In the genomic region with DNA sequence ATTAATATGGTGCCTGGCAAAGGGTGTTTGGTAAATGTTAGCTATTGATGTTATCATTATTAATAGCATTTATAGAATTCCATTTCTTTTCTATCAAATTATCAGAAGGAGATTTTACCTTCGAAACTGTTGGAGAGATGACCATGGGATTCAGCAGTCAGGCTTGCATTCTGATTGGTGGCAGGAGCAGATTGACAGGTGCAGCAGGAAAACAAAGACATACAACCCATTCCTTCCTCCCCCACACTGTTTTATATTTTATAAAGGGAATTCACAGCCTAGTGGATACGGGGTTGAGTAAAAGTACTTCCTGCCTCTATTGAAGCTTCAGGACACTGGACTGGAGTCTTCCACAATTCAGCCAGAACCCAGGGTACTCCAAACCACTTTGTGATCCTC, we compare ENCODE assay signal across 24 cellular contexts. TPM values are rescaled to one million over a fixed set of nuclear protein-coding genes. Genes with fewer than 3 reads are reported as not detected.
DNase-seq lines count a peak whose midpoint lies in the region; ATAC-seq and TF ChIP-seq lines count a peak whose summit lies in the region.
"Had no signal": no experiment of that assay in that cellular context is flagged by ENCODE, and none has a peak within 500 bp of the region (broad histone marks: within the 10 kb centered on the region; RNA-seq: fewer than 3 reads in every experiment).

No MANE protein-coding gene starts in this region.

- no peak for ATAC-seq in activated CD4-positive, alpha-beta T cell treated with anti-CD3 and anti-CD28 coated beads for 36 hours
- ATAC-seq in HG03280 (IDR thresholded peaks at IDR 0.05; ENCODE audit: unreplicated experiment) (no peak), GM18519 (IDR thresholded peaks at IDR 0.05; ENCODE audit: low FRiP score, unreplicated experiment) (no peak)
- ATAC-seq: activated naive CD8-positive, alpha-beta T cell treated with anti-CD3 and anti-CD28 coated beads, Interleukin-2, amount 50 U/mL, for 24 hours; lower lobe of right lung had no signal

- peak overlapping the region in 1 of 2 experiments; percentile 48 for H2BK12ac ChIP-seq in mesenchymal stem cell (ENCODE audit: low read length in 2 of 2)

- H3K4me1 Mint-ChIP-seq in activated CD4-positive, alpha-beta T cell treated with anti-CD3 and anti-CD28 coated beads, Interleukin-2, amount 10 ng/mL, durations not matched to agents 24 days and 14 days: peaks cover 6% of the 10 kb centered on the region
- peaks cover 8% of the 10 kb centered on the region for H3K4me1 Mint-ChIP-seq in activated CD4-positive, alpha-beta T cell treated with anti-CD3 and anti-CD28 coated beads for 36 hours
- H3K4me1 Mint-ChIP-seq: naive B cell had no signal

- no peak overlapping the region for H3K27ac Mint-ChIP-seq in activated CD4-positive, alpha-beta T cell treated with anti-CD3 and anti-CD28 coated beads, Interleukin-2, amount 10 ng/mL, durations not matched to agents 24 days and 14 days
- no peak overlapping the region for H3K27ac Mint-ChIP-seq in activated CD4-positive, alpha-beta T cell treated with anti-CD3 and anti-CD28 coated beads for 36 hours
- H3K27ac Mint-ChIP-seq: activated naive CD8-positive, alpha-beta T cell treated with anti-CD3 and anti-CD28 coated beads, Interleukin-2, amount 50 U/mL, for 24 hours; naive B cell had no signal

- H3K4ac ChIP-seq in mesenchymal stem cell (ENCODE audit: low read depth in 1 of 2, low read length in 2 of 2): peak overlapping the region in 1 of 2 experiments; percentile 71

- H2BK15ac ChIP-seq in mesenchymal stem cell (ENCODE audit: low read depth, poor library complexity, severe bottlenecking): no peak overlapping the region

- peak overlapping the region; percentile 25 for H3K4me2 ChIP-seq in mesenchymal stem cell (ENCODE audit: low read length, poor library complexity, severe bottlenecking)

- H2BK5ac ChIP-seq in mesenchymal stem cell (ENCODE audit: low read depth, low read length, poor library complexity, severe bottlenecking): peak overlapping the region; percentile 76

- POLR2A ChIA-PET in activated CD4-positive, alpha-beta T cell treated with anti-CD3 and anti-CD28 coated beads for 36 hours (lab: Charles Lee): no interaction called here

- H2AFZ ChIP-seq in mesenchymal stem cell (ENCODE audit: low read depth, low read length): no peak overlapping the region

- TF ChIP-seq CTCF in vagina (IDR thresholded peaks at IDR 0.05) (no peak), spleen (IDR thresholded peaks at IDR 0.05 in 8 of 11, conservative IDR thresholded peaks at IDR 0.05 in 3 of 11) (no peak)

- H4K8ac ChIP-seq in mesenchymal stem cell (ENCODE audit: low read length): no peak overlapping the region

- H3K36me3 ChIP-seq in mesenchymal stem cell (ENCODE audit: control insufficient read depth in 1 of 2, insufficient read depth in 2 of 2, low read depth in 1 of 2, low read length in 2 of 2) (no peaks in the 10 kb centered on the region), vagina (no peaks in the 10 kb centered on the region), spleen (no peaks in the 10 kb centered on the region)
- H3K36me3 ChIP-seq: cardiac muscle cell, heart left ventricle, lower lobe of right lung, stomach had no signal

- no peaks in the 10 kb centered on the region for H3K9me3 ChIP-seq in mesenchymal stem cell (ENCODE audit: control insufficient read depth, low read length)
- no peaks in the 10 kb centered on the region for H3K9me3 ChIP-seq in vagina
- no peaks in the 10 kb centered on the region for H3K9me3 ChIP-seq in spleen
- H3K9me3 ChIP-seq: heart left ventricle, lower lobe of right lung, stomach had no signal

- H3K18ac ChIP-seq in mesenchymal stem cell (ENCODE audit: low read depth in 1 of 2, low read length in 2 of 2): no peak overlapping the region

- H3K27me3 ChIP-seq in mesenchymal stem cell (ENCODE audit: control insufficient read depth in 1 of 2, insufficient read depth in 1 of 2, low read length in 2 of 2) (peaks cover 0 to 21% of the 10 kb centered on the region in 2 experiments), vagina (no peaks in the 10 kb centered on the region), spleen (replicated peaks in 1 of 7) (peaks cover 0 to 81% (median 0%) of the 10 kb centered on the region in 7 donors)
- H3K27me3 ChIP-seq: cardiac muscle cell had no signal

- no peak overlapping the region for H3K4me3 Mint-ChIP-seq in activated CD4-positive, alpha-beta T cell treated with anti-CD3 and anti-CD28 coated beads, Interleukin-2, amount 10 ng/mL, durations not matched to agents 24 days and 14 days
- no peak overlapping the region for H3K4me3 Mint-ChIP-seq in activated CD4-positive, alpha-beta T cell treated with anti-CD3 and anti-CD28 coated beads for 36 hours
- H3K4me3 Mint-ChIP-seq: activated naive CD8-positive, alpha-beta T cell treated with anti-CD3 and anti-CD28 coated beads, Interleukin-2, amount 50 U/mL, for 24 hours; naive B cell had no signal

- WGBS in mesenchymal stem cell: 40% methylated on average over 1 of the region's 2 CpGs
- 43 to 62% (median 56%) methylated on average over 2 of the region's 2 CpGs for WGBS in spleen, 5 donors

- peak overlapping the region; percentile 87 for H3K9ac ChIP-seq in mesenchymal stem cell (ENCODE audit: low read length)

- no peak overlapping the region for H2BK120ac ChIP-seq in mesenchymal stem cell (ENCODE audit: low read depth, low read length)

- H3K79me1 ChIP-seq in mesenchymal stem cell (replicated peaks; ENCODE audit: low read length, poor library complexity, severe bottlenecking): no peaks in the 10 kb centered on the region

- peak overlapping the region; percentile 96 for H3K27ac ChIP-seq in mesenchymal stem cell (ENCODE audit: low read length, poor library complexity, severe bottlenecking)
- H3K27ac ChIP-seq in vagina: peak overlapping the region; percentile 76
- H3K27ac ChIP-seq in spleen: no peak overlapping the region
- H3K27ac ChIP-seq: C4-2B, cardiac muscle cell, heart left ventricle, lower lobe of right lung, stomach had no signal

- H3K14ac ChIP-seq in mesenchymal stem cell (ENCODE audit: low read length in 2 of 2): no peak overlapping the region

- peaks cover 34% of the 10 kb centered on the region for H3K27me3 Mint-ChIP-seq in activated CD4-positive, alpha-beta T cell treated with anti-CD3 and anti-CD28 coated beads, Interleukin-2, amount 10 ng/mL, durations not matched to agents 24 days and 14 days
- H3K27me3 Mint-ChIP-seq in activated CD4-positive, alpha-beta T cell treated with anti-CD3 and anti-CD28 coated beads for 36 hours: peaks cover 49% of the 10 kb centered on the region

- H3K36me3 Mint-ChIP-seq in activated CD4-positive, alpha-beta T cell treated with anti-CD3 and anti-CD28 coated beads, Interleukin-2, amount 10 ng/mL, durations not matched to agents 24 days and 14 days (ENCODE audit: low read depth): no peaks in the 10 kb centered on the region
- H3K36me3 Mint-ChIP-seq in activated CD4-positive, alpha-beta T cell treated with anti-CD3 and anti-CD28 coated beads for 36 hours (ENCODE audit: low read depth): no peaks in the 10 kb centered on the region
- H3K36me3 Mint-ChIP-seq: naive B cell had no signal

- no peaks in the 10 kb centered on the region for H3K9me3 Mint-ChIP-seq in activated CD4-positive, alpha-beta T cell treated with anti-CD3 and anti-CD28 coated beads, Interleukin-2, amount 10 ng/mL, durations not matched to agents 24 days and 14 days
- no peaks in the 10 kb centered on the region for H3K9me3 Mint-ChIP-seq in activated CD4-positive, alpha-beta T cell treated with anti-CD3 and anti-CD28 coated beads for 36 hours (ENCODE audit: low read depth)
- H3K9me3 Mint-ChIP-seq: activated naive CD8-positive, alpha-beta T cell treated with anti-CD3 and anti-CD28 coated beads, Interleukin-2, amount 50 U/mL, for 24 hours; naive B cell had no signal

- peak overlapping the region; percentile 49 for H2AK5ac ChIP-seq in mesenchymal stem cell (ENCODE audit: low read length, severe bottlenecking)

- no peak overlapping the region for H4K91ac ChIP-seq in mesenchymal stem cell (ENCODE audit: low read length)

- TF ChIP-seq POLR2A in vagina (IDR thresholded peaks at IDR 0.05) (no peak), spleen (IDR thresholded peaks at IDR 0.05) (no peak)

- peak; percentile 29 for DNase-seq in activated CD4-positive, alpha-beta T cell treated with anti-CD3 and anti-CD28 coated beads, Interleukin-2, amount 10 ng/mL, durations not matched to agents 24 days and 14 days
- DNase-seq in activated CD4-positive, alpha-beta T cell treated with anti-CD3 and anti-CD28 coated beads for 36 hours: no peak
- DNase-seq in cerebellar cortex (ENCODE audit: low spot score) (peak; percentile 77), mesenchymal stem cell (no peak), vagina (ENCODE audit: extremely low spot score in 2 of 2) (peak in 1 of 2 donors; percentile 1), spleen (no peak)
- DNase-seq: activated CD4-positive, CD25-positive, alpha-beta regulatory T cell treated with anti-CD3 and anti-CD28 coated beads, Interleukin-2, amount 50 U/mL, for 72 hours; activated naive CD8-positive, alpha-beta T cell treated with anti-CD3 and anti-CD28 coated beads, Interleukin-2, amount 50 U/mL, for 24 hours; DMS153; heart left ventricle; lower lobe of right lung; naive B cell; NCI-H1930; NCI-H510A; RPMI8226; stimulated activated CD4-positive, alpha-beta T cell treated with anti-CD3 and anti-CD28 coated beads, Interleukin-4, amount 100 ng/mL, for 24 hours; stomach; SW 1271 had no signal

- peaks cover 10% of the 10 kb centered on the region for H3K4me1 ChIP-seq in mesenchymal stem cell (ENCODE audit: control insufficient read depth, insufficient read depth, low read depth, low read length)
- H3K4me1 ChIP-seq in vagina: peaks cover 14% of the 10 kb centered on the region
- no peaks in the 10 kb centered on the region for H3K4me1 ChIP-seq in spleen
- H3K4me1 ChIP-seq: heart left ventricle had no signal

- CTCF ChIA-PET in activated CD4-positive, alpha-beta T cell treated with anti-CD3 and anti-CD28 coated beads for 36 hours (lab: Charles Lee): interaction anchor here (0.6 kb wide), 1 partner anchor 59 kb away, joined by 4 read pairs; no protein-coding TSS in a partner anchor

- intact Hi-C loops in activated CD4-positive, alpha-beta T cell treated with anti-CD3 and anti-CD28 coated beads, Interleukin-2, amount 10 ng/mL, durations not matched to agents 24 days and 14 days (cut with micrococcal nuclease): loop anchor here (10.0 kb wide), 1 partner anchor 52 kb away; the partner anchor contains the start of gene SYT14
- intact Hi-C loops in activated CD4-positive, alpha-beta T cell treated with anti-CD3 and anti-CD28 coated beads for 36 hours (cut with DNase I, micrococcal nuclease): no loop called here
- intact Hi-C loops in vagina (cut with DNase I): no loop called here
- intact Hi-C loops in spleen (cut with DNase I; ENCODE audit: low total_unique reads): no loop called here

- H3K23ac ChIP-seq in mesenchymal stem cell (ENCODE audit: low read length in 2 of 2): no peak overlapping the region

- H3K4me3 ChIP-seq in mesenchymal stem cell (ENCODE audit: insufficient read depth in 1 of 2, low read depth in 1 of 2, low read length in 2 of 2) (peak overlapping the region in 1 of 2 experiments; percentile 41), vagina (no peak overlapping the region), spleen (no peak overlapping the region)
- H3K4me3 ChIP-seq: cardiac muscle cell, heart left ventricle, lower lobe of right lung, skin epidermis, stomach had no signal

RNA-seq across cellular contexts. Expression of gene SYT14, which starts 55.1 kb away (rescaled TPM):
- total RNA-seq in activated CD4-positive, alpha-beta T cell treated with anti-CD3 and anti-CD28 coated beads, Interleukin-2, amount 10 ng/mL, durations not matched to agents 24 days and 14 days: not detected in 2 replicates
- total RNA-seq in activated CD4-positive, alpha-beta T cell treated with anti-CD3 and anti-CD28 coated beads for 36 hours: not detected
- 0.19 TPM for polyA plus RNA-seq in mesenchymal stem cell (2013, experiment 1 of 2)
- 0.21 TPM for polyA plus RNA-seq in mesenchymal stem cell (2013, experiment 2 of 2)
- total RNA-seq in vagina: 0.49 TPM
- total RNA-seq in spleen: not detected
- under 1 TPM in 1 of 3 donors, not detected in 2; under 0.01 TPM for polyA plus RNA-seq in spleen
- total RNA-seq: heart left ventricle, lower lobe of right lung, posterior vena cava had no signal
- polyA plus RNA-seq: heart left ventricle had no signal

RNA-seq across cellular contexts. Expression of gene UTP25, which starts 55.2 kb away (rescaled TPM):
- total RNA-seq in activated CD4-positive, alpha-beta T cell treated with anti-CD3 and anti-CD28 coated beads, Interleukin-2, amount 10 ng/mL, durations not matched to agents 24 days and 14 days: 17.2 and 17.6 TPM in 2 replicates
- 10 to 100 TPM in 1 of 2 experiments, 1 to 10 TPM in 1; 9.4 to 10.4 TPM for total RNA-seq in activated CD4-positive, alpha-beta T cell treated with anti-CD3 and anti-CD28 coated beads for 36 hours
- polyA plus RNA-seq in mesenchymal stem cell (2013, experiment 1 of 2): 3.3 TPM
- 3.3 TPM for polyA plus RNA-seq in mesenchymal stem cell (2013, experiment 2 of 2)
- 5.9 TPM for total RNA-seq in vagina
- total RNA-seq in spleen: 10 to 100 TPM in 3 of 7 donors, 1 to 10 TPM in 4; 8.7 to 13.4 (median 10.0) TPM
- 1 to 10 TPM; 1.8 to 3.2 (median 2.2) TPM for polyA plus RNA-seq in spleen

Comparison
In these comparisons a context has a peak if more than half of its experiments do, and no peak if none do; other contexts are left out.
1. DNase-seq: peak in activated CD4-positive, alpha-beta T cell treated with anti-CD3 and anti-CD28 coated beads, Interleukin-2, amount 10 ng/mL, durations not matched to agents 24 days and 14 days (single experiment) and cerebellar cortex (single experiment); none in activated CD4-positive, alpha-beta T cell treated with anti-CD3 and anti-CD28 coated beads for 36 hours (single experiment), mesenchymal stem cell (single experiment) and spleen (single experiment).
2. H3K27ac ChIP-seq: peak in mesenchymal stem cell (single experiment) and vagina (single experiment); none in spleen (0 of 8).